ENCODE assay signal across 19 cellular contexts in the genomic region with DNA sequence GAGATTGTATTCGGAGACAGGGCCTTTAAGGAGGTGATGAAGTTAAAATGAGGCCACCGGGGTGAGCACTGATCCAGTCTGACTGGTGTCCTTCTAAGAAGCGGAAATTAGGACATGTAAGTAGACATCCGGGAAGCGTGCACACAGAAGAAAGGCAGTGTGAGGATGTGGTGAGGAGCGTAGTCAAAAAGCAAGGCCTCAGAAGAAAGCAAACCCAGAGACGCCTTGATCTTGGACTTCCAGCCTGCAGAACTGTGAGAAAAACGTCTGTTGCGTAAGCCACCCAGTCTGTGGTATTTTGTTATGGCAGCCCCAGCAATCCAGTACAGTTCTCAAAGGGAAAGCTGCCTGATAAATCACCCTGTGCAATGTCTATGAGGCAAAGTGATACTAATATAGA.
DNase-seq lines count a peak whose midpoint lies in the region; ATAC-seq and TF ChIP-seq lines count a peak whose summit lies in the region.
"Had no signal": no experiment of that assay in that cellular context is flagged by ENCODE, and none has a peak within 500 bp of the region (broad histone marks: within the 10 kb centered on the region; RNA-seq: fewer than 3 reads in every experiment).

No MANE protein-coding gene starts in this region.

- H3K27me3 Mint-ChIP-seq in GM23338 (ENCODE audit: insufficient read depth, low read depth, poor library complexity): no peaks in the 10 kb centered on the region
- H3K27me3 Mint-ChIP-seq in activated CD8-positive, alpha-beta T cell treated with anti-CD3 and anti-CD28 coated beads, Interleukin-2, amount 10 ng/mL, durations not matched to agents 7 days and 5 days (ENCODE audit: low read depth): no peaks in the 10 kb centered on the region
- H3K27me3 Mint-ChIP-seq: natural killer cell treated with Interleukin-12 subunit alpha and Interleukin-12 subunit beta and Interleukin-15 and Interleukin-18, amount 100 ng/mL, for 72 hours; stimulated activated memory B cell treated with anti-CD40 and anti-IgM and Interleukin-4, amounts not matched to agents 10 μg/mL and 1 μg/mL and 100 μg/mL, for 72 hours had no signal

- H3K36me3 ChIP-seq in ACC112 (ENCODE audit: insufficient read depth, low read length) (no peaks in the 10 kb centered on the region), GM23338 (ENCODE audit: insufficient read depth) (no peaks in the 10 kb centered on the region), fibroblast of lung (ENCODE audit: control insufficient read depth, insufficient read depth, low read length) (no peaks in the 10 kb centered on the region), hepatocyte (replicated peaks; ENCODE audit: insufficient read depth, low read depth) (no peaks in the 10 kb centered on the region)
- H3K36me3 ChIP-seq: ovary, right lobe of liver had no signal

- no peak for TF ChIP-seq CTCF in GM23338 (conservative IDR thresholded peaks at IDR 0.05; ENCODE audit: low read depth in 2 of 2)
- no peak for TF ChIP-seq CTCF in fibroblast of lung (conservative IDR thresholded peaks at IDR 0.05 in 1 of 2, IDR thresholded peaks at IDR 0.05 in 1 of 2; ENCODE audit: low read depth in 1 of 2, low read length in 2 of 2)
- TF ChIP-seq CTCF in hepatocyte (IDR thresholded peaks at IDR 0.05; ENCODE audit: poor library complexity): no peak

- ATAC-seq in GM23338 (no peak), HG03520 (IDR thresholded peaks at IDR 0.05; ENCODE audit: unreplicated experiment) (no peak)
- peak; percentile 30 for ATAC-seq in activated CD8-positive, alpha-beta T cell treated with anti-CD3 and anti-CD28 coated beads, Interleukin-2, amount 10 ng/mL, durations not matched to agents 7 days and 5 days
- ATAC-seq: left colon; natural killer cell treated with Interleukin-12 subunit alpha and Interleukin-12 subunit beta and Interleukin-15 and Interleukin-18, amount 100 ng/mL, for 72 hours; right lobe of liver; stimulated activated memory B cell treated with anti-CD40 and anti-IgM and Interleukin-4, amounts not matched to agents 10 μg/mL and 1 μg/mL and 100 μg/mL, for 72 hours had no signal

- H3K27ac ChIP-seq in ACC112 (ENCODE audit: low read depth, low read length): no peak overlapping the region
- H3K27ac ChIP-seq in GM23338 (ENCODE audit: low read depth): no peak overlapping the region
- no peak overlapping the region for H3K27ac ChIP-seq in fibroblast of lung (ENCODE audit: insufficient read depth, low read length)
- H3K27ac ChIP-seq in hepatocyte: no peak overlapping the region
- H3K27ac ChIP-seq: ovary, right lobe of liver had no signal

- H2AFZ ChIP-seq in ACC112 (ENCODE audit: low read length, unreplicated experiment) (peak overlapping the region; percentile 12), GM23338 (peak overlapping the region; percentile 52; the same call in 1 of the 2 replicates), fibroblast of lung (ENCODE audit: low read length) (no peak overlapping the region), hepatocyte (no peak overlapping the region)

- no peak for DNase-seq in GM23338 (ENCODE audit: low spot score)
- peak; percentile 27 for DNase-seq in activated CD8-positive, alpha-beta T cell treated with anti-CD3 and anti-CD28 coated beads, Interleukin-2, amount 10 ng/mL, durations not matched to agents 7 days and 5 days
- peak; percentile 56 to 65 for DNase-seq in fibroblast of lung (ENCODE audit: low read depth in 2 of 2)
- no peak for DNase-seq in hepatocyte (ENCODE audit: low spot score)
- DNase-seq in glomerular visceral epithelial cell (ENCODE audit: extremely low spot score): no peak
- no peak for DNase-seq in MV-4-11 (lab: John Stamatoyannopoulos, UW)
- DNase-seq: activated CD8-positive, alpha-beta memory T cell treated with anti-CD3 and anti-CD28 coated beads, Interleukin-2, amount 50 U/mL, for 4 hours; GDM1; Karpas-422; left colon; mesendoderm; NCI-H1417; NCI-H526 treated with DMSO at 0.1 percent for 48 hours; ovary; right lobe of liver had no signal

- CTCF ChIA-PET in activated CD8-positive, alpha-beta T cell treated with anti-CD3 and anti-CD28 coated beads, Interleukin-2, amount 10 ng/mL, durations not matched to agents 7 days and 5 days (lab: Charles Lee): no interaction called here

- H3K36me3 Mint-ChIP-seq in GM23338 (ENCODE audit: low read depth): no peaks in the 10 kb centered on the region
- H3K36me3 Mint-ChIP-seq in activated CD8-positive, alpha-beta T cell treated with anti-CD3 and anti-CD28 coated beads, Interleukin-2, amount 10 ng/mL, durations not matched to agents 7 days and 5 days (ENCODE audit: low read depth): no peaks in the 10 kb centered on the region
- H3K36me3 Mint-ChIP-seq: natural killer cell treated with Interleukin-12 subunit alpha and Interleukin-12 subunit beta and Interleukin-15 and Interleukin-18, amount 100 ng/mL, for 72 hours; stimulated activated memory B cell treated with anti-CD40 and anti-IgM and Interleukin-4, amounts not matched to agents 10 μg/mL and 1 μg/mL and 100 μg/mL, for 72 hours had no signal

- H3K9me3 ChIP-seq in fibroblast of lung (ENCODE audit: control insufficient read depth, insufficient read depth, low read depth, low read length) (no peaks in the 10 kb centered on the region), hepatocyte (ENCODE audit: low read depth) (no peaks in the 10 kb centered on the region)
- H3K9me3 ChIP-seq: ovary, right lobe of liver had no signal

- H3K4me3 Mint-ChIP-seq in GM23338: no peak overlapping the region
- no peak overlapping the region for H3K4me3 Mint-ChIP-seq in activated CD8-positive, alpha-beta T cell treated with anti-CD3 and anti-CD28 coated beads, Interleukin-2, amount 10 ng/mL, durations not matched to agents 7 days and 5 days
- H3K4me3 Mint-ChIP-seq: natural killer cell treated with Interleukin-12 subunit alpha and Interleukin-12 subunit beta and Interleukin-15 and Interleukin-18, amount 100 ng/mL, for 72 hours; stimulated activated memory B cell treated with anti-CD40 and anti-IgM and Interleukin-4, amounts not matched to agents 10 μg/mL and 1 μg/mL and 100 μg/mL, for 72 hours had no signal

- WGBS in hepatocyte (ENCODE audit: low lambda C conversion rate, missing lambda C conversion rate): 83% methylated on average over 9 of the region's 9 CpGs

- H3K4me1 ChIP-seq in ACC112 (ENCODE audit: control insufficient read depth, insufficient read depth, low read length, unreplicated experiment) (peaks cover 6% of the 10 kb centered on the region), GM23338 (ENCODE audit: insufficient read depth) (no peaks in the 10 kb centered on the region), fibroblast of lung (ENCODE audit: control insufficient read depth, extremely low read depth, insufficient read depth, low read length) (no peaks in the 10 kb centered on the region), hepatocyte (ENCODE audit: insufficient read depth) (no peaks in the 10 kb centered on the region)
- H3K4me1 ChIP-seq: right lobe of liver had no signal

- H3K27me3 ChIP-seq in ACC112 (ENCODE audit: insufficient read depth, low read length): no peaks in the 10 kb centered on the region
- no peaks in the 10 kb centered on the region for H3K27me3 ChIP-seq in GM23338 (ENCODE audit: insufficient read depth)
- no peaks in the 10 kb centered on the region for H3K27me3 ChIP-seq in fibroblast of lung (ENCODE audit: control insufficient read depth, insufficient read depth, low read length)
- no peaks in the 10 kb centered on the region for H3K27me3 ChIP-seq in hepatocyte
- H3K27me3 ChIP-seq: ovary, right lobe of liver had no signal

- POLR2A ChIA-PET in activated CD8-positive, alpha-beta T cell treated with anti-CD3 and anti-CD28 coated beads, Interleukin-2, amount 10 ng/mL, durations not matched to agents 7 days and 5 days (lab: Charles Lee): no interaction called here

- no peak overlapping the region for H3K9ac ChIP-seq in fibroblast of lung (ENCODE audit: insufficient read depth, low read length)

- no peak overlapping the region for H3K4me2 ChIP-seq in GM23338
- no peak overlapping the region for H3K4me2 ChIP-seq in fibroblast of lung (ENCODE audit: extremely low read depth, insufficient read depth, low read length)
- H3K4me2 ChIP-seq in hepatocyte: no peak overlapping the region

- H3K9me3 Mint-ChIP-seq in GM23338: no peaks in the 10 kb centered on the region; the same call in 2 of the 3 replicates
- no peaks in the 10 kb centered on the region for H3K9me3 Mint-ChIP-seq in activated CD8-positive, alpha-beta T cell treated with anti-CD3 and anti-CD28 coated beads, Interleukin-2, amount 10 ng/mL, durations not matched to agents 7 days and 5 days (ENCODE audit: insufficient read depth)
- H3K9me3 Mint-ChIP-seq: natural killer cell treated with Interleukin-12 subunit alpha and Interleukin-12 subunit beta and Interleukin-15 and Interleukin-18, amount 100 ng/mL, for 72 hours; stimulated activated memory B cell treated with anti-CD40 and anti-IgM and Interleukin-4, amounts not matched to agents 10 μg/mL and 1 μg/mL and 100 μg/mL, for 72 hours had no signal

- no peaks in the 10 kb centered on the region for H3K9me2 ChIP-seq in GM23338 (ENCODE audit: insufficient read depth)
- H3K9me2 ChIP-seq in hepatocyte (replicated peaks; ENCODE audit: insufficient read depth): no peaks in the 10 kb centered on the region

- H3K4me3 ChIP-seq in ACC112 (ENCODE audit: low read depth, low read length) (no peak overlapping the region), GM23338 (no peak overlapping the region), fibroblast of lung (replicated peaks in 1 of 4; ENCODE audit: control extremely low read depth in 1 of 4, insufficient read depth in 1 of 4, low read depth in 3 of 4, low read length in 4 of 4) (no peak overlapping the region), hepatocyte (no peak overlapping the region)
- H3K4me3 ChIP-seq: ovary, right lobe of liver had no signal

- no peaks in the 10 kb centered on the region for H3K79me2 ChIP-seq in ACC112 (ENCODE audit: control insufficient read depth, insufficient read depth, low read length, unreplicated experiment)
- H3K79me2 ChIP-seq in GM23338 (replicated peaks; ENCODE audit: insufficient read depth): no peaks in the 10 kb centered on the region
- no peaks in the 10 kb centered on the region for H3K79me2 ChIP-seq in fibroblast of lung (ENCODE audit: control insufficient read depth, insufficient read depth, low read length)
- H3K79me2 ChIP-seq in hepatocyte: no peaks in the 10 kb centered on the region

- no peak overlapping the region for H3K27ac Mint-ChIP-seq in GM23338
- peak overlapping the region; percentile 25 for H3K27ac Mint-ChIP-seq in activated CD8-positive, alpha-beta T cell treated with anti-CD3 and anti-CD28 coated beads, Interleukin-2, amount 10 ng/mL, durations not matched to agents 7 days and 5 days
- H3K27ac Mint-ChIP-seq: natural killer cell treated with Interleukin-12 subunit alpha and Interleukin-12 subunit beta and Interleukin-15 and Interleukin-18, amount 100 ng/mL, for 72 hours; stimulated activated memory B cell treated with anti-CD40 and anti-IgM and Interleukin-4, amounts not matched to agents 10 μg/mL and 1 μg/mL and 100 μg/mL, for 72 hours had no signal

- no peaks in the 10 kb centered on the region for H3F3A ChIP-seq in GM23338 (replicated peaks; ENCODE audit: low read depth)

- no peaks in the 10 kb centered on the region for H4K20me1 ChIP-seq in GM23338 (replicated peaks; ENCODE audit: insufficient read depth)
- no peaks in the 10 kb centered on the region for H4K20me1 ChIP-seq in fibroblast of lung (ENCODE audit: control insufficient read depth, extremely low read depth, insufficient read depth, low read length)
- H4K20me1 ChIP-seq in hepatocyte (ENCODE audit: insufficient read depth, poor library complexity, severe bottlenecking): no peaks in the 10 kb centered on the region

- peaks cover 6% of the 10 kb centered on the region for H3K4me1 Mint-ChIP-seq in GM23338
- peaks cover 3% of the 10 kb centered on the region for H3K4me1 Mint-ChIP-seq in activated CD8-positive, alpha-beta T cell treated with anti-CD3 and anti-CD28 coated beads, Interleukin-2, amount 10 ng/mL, durations not matched to agents 7 days and 5 days (ENCODE audit: low read depth)
- H3K4me1 Mint-ChIP-seq: stimulated activated memory B cell treated with anti-CD40 and anti-IgM and Interleukin-4, amounts not matched to agents 10 μg/mL and 1 μg/mL and 100 μg/mL, for 72 hours had no signal

Comparison
In these comparisons a context has a peak if more than half of its experiments do, and no peak if none do; other contexts are left out.
1. H2AFZ ChIP-seq: peak in ACC112 (single experiment) and GM23338 (single experiment); none in fibroblast of lung (single experiment) and hepatocyte (single experiment).
2. DNase-seq: peak in activated CD8-positive, alpha-beta T cell treated with anti-CD3 and anti-CD28 coated beads, Interleukin-2, amount 10 ng/mL, durations not matched to agents 7 days and 5 days (single experiment) and fibroblast of lung (2 of 2); none in GM23338 (single experiment), hepatocyte (single experiment), glomerular visceral epithelial cell (single experiment) and MV-4-11 (single experiment).